In genomic region chr2:143329288-143329687, GRCh38 we compare ENCODE assay signal across 20 cellular contexts.
DNase-seq lines count a peak whose midpoint lies in the region; ATAC-seq and TF ChIP-seq lines count a peak whose summit lies in the region.
"Had no signal": no experiment of that assay in that cellular context is flagged by ENCODE, and none has a peak within 500 bp of the region (broad histone marks: within the 10 kb centered on the region; RNA-seq: fewer than 3 reads in every experiment).

No MANE protein-coding gene starts in this region.

- no peak for TF ChIP-seq CTCF in DND-41 (IDR thresholded peaks at IDR 0.05; ENCODE audit: borderline replicate concordance, extremely low read depth, low read length, poor library complexity, severe bottlenecking)

- H3K27me3 ChIP-seq in DND-41 (ENCODE audit: insufficient read depth, low read length, poor library complexity) = no peaks in the 10 kb centered on the region

- H3K4me3 ChIP-seq in DND-41 (ENCODE audit: low read depth in 1 of 2, low read length in 2 of 2) = no peak overlapping the region
- H3K4me3 ChIP-seq: K562, SK-N-MC had no signal

- no peaks in the 10 kb centered on the region for H3K9me3 Mint-ChIP-seq in effector memory CD8-positive, alpha-beta T cell

- H3K36me3 ChIP-seq in DND-41 (ENCODE audit: insufficient read depth, low read length) = peaks cover 9% of the 10 kb centered on the region

- H3K4me1 Mint-ChIP-seq in T-helper 17 cell = peaks cover 31% of the 10 kb centered on the region
- peaks cover 42 to 68% of the 10 kb centered on the region in 2 donors for H3K4me1 Mint-ChIP-seq in effector memory CD8-positive, alpha-beta T cell (ENCODE audit: low read depth in 2 of 2)

- ATAC-seq in DND-41 (ENCODE audit: insufficient read depth, low read depth) (peak; percentile 84), T-helper 17 cell (peak; percentile 25)
- peak; percentile 89 for ATAC-seq in effector memory CD8-positive, alpha-beta T cell (replicated peaks)
- ATAC-seq in stimulated activated naive CD8-positive, alpha-beta T cell treated with anti-CD3 and anti-CD28 coated beads, Interleukin-15, Interleukin-2, amounts not matched to agents 100 U/mL and 50 U/mL, for 24 hours = peak; percentile 9
- ATAC-seq: K562 had no signal

- H3K27me3 Mint-ChIP-seq in T-helper 17 cell = no peaks in the 10 kb centered on the region
- no peaks in the 10 kb centered on the region for H3K27me3 Mint-ChIP-seq in effector memory CD8-positive, alpha-beta T cell

- no peak overlapping the region for H3K27ac Mint-ChIP-seq in T-helper 17 cell
- peak overlapping the region; percentile 41 to 61 for H3K27ac Mint-ChIP-seq in effector memory CD8-positive, alpha-beta T cell

- H3K4me3 Mint-ChIP-seq in T-helper 17 cell = no peak overlapping the region
- H3K4me3 Mint-ChIP-seq in effector memory CD8-positive, alpha-beta T cell = peak overlapping the region; percentile 30 to 39

- DNase-seq in DND-41 (peak; percentile 32), T-helper 17 cell (no peak), T1000 (lab: John Stamatoyannopoulos, UW) (no peak), NCI-H1436 treated with DMSO at 0.1 percent for 48 hours (lab: John Stamatoyannopoulos, UW) (no peak), GDM1 (lab: John Stamatoyannopoulos, UW) (no peak)
- peak; percentile 5 to 24 (median 20) for DNase-seq in effector memory CD8-positive, alpha-beta T cell
- DNase-seq in stimulated activated naive CD8-positive, alpha-beta T cell treated with anti-CD3 and anti-CD28 coated beads, Interleukin-15, Interleukin-2, amounts not matched to agents 100 U/mL and 50 U/mL, for 24 hours = no peak
- DNase-seq: ACHN, DMS 273 treated with DMSO at 0.1 percent for 48 hours, HCEC 1CT, NCI-H1105, NCI-H1694, NCI-H2227 treated with DMSO at 0.1 percent for 48 hours, NCI-H510A treated with DMSO at 0.1 percent for 48 hours, NCI-H774, OCI-M1, SHP77 had no signal

- H3K9me3 ChIP-seq in DND-41 (ENCODE audit: insufficient read depth, low read length, severe bottlenecking) (no peaks in the 10 kb centered on the region), T-helper 17 cell (ENCODE audit: control insufficient read depth, low read length, poor library complexity, severe bottlenecking) (no peaks in the 10 kb centered on the region)

- H3K4me1 ChIP-seq in DND-41 (ENCODE audit: insufficient read depth, low read length) = no peaks in the 10 kb centered on the region

- H2AFZ ChIP-seq in DND-41 (ENCODE audit: low read depth, low read length) = no peak overlapping the region

- no peak overlapping the region for H3K27ac ChIP-seq in DND-41 (ENCODE audit: low read length)
- H3K27ac ChIP-seq: C4-2B, SK-N-MC had no signal

- H4K20me1 ChIP-seq in DND-41 (ENCODE audit: insufficient read depth, low read length) = no peaks in the 10 kb centered on the region

- H3K9ac ChIP-seq in DND-41 (ENCODE audit: low read depth, low read length) = no peak overlapping the region

- H3K79me2 ChIP-seq in DND-41 (ENCODE audit: insufficient read depth, low read length) = peaks cover 17% of the 10 kb centered on the region; the same call in 1 of the 2 replicates

- H3K36me3 Mint-ChIP-seq in T-helper 17 cell (ENCODE audit: low read depth) = no peaks in the 10 kb centered on the region
- peaks cover 9% of the 10 kb centered on the region for H3K36me3 Mint-ChIP-seq in effector memory CD8-positive, alpha-beta T cell (ENCODE audit: insufficient read depth)

- no peak overlapping the region for H3K4me2 ChIP-seq in DND-41 (ENCODE audit: insufficient read depth, low read length)

Comparison
In these comparisons a context has a peak if more than half of its experiments do, and no peak if none do; other contexts are left out.
1. ATAC-seq: peak in every context shown above with its lines; median percentile 89 in effector memory CD8-positive, alpha-beta T cell; 84 in DND-41; 25 in T-helper 17 cell; 9 in stimulated activated naive CD8-positive, alpha-beta T cell treated with anti-CD3 and anti-CD28 coated beads, Interleukin-15, Interleukin-2, amounts not matched to agents 100 U/mL and 50 U/mL, for 24 hours.
2. DNase-seq: peak in DND-41 (single experiment) and effector memory CD8-positive, alpha-beta T cell (3 of 3); none in T-helper 17 cell (0 of 3), stimulated activated naive CD8-positive, alpha-beta T cell treated with anti-CD3 and anti-CD28 coated beads, Interleukin-15, Interleukin-2, amounts not matched to agents 100 U/mL and 50 U/mL, for 24 hours (single experiment), T1000 (single experiment), NCI-H1436 treated with DMSO at 0.1 percent for 48 hours (single experiment) and GDM1 (single experiment).